12 cellular contexts compared by ENCODE assay signal in genomic region chr4:89939994-89940393, GRCh38. TPM values are rescaled to one million over a fixed set of nuclear protein-coding genes. Genes with fewer than 3 reads are reported as not detected.
DNase-seq lines count a peak whose midpoint lies in the region; ATAC-seq, FAIRE-seq and TF ChIP-seq lines count a peak whose summit lies in the region.
"Had no signal": no experiment of that assay in that cellular context is flagged by ENCODE, and none has a peak within 500 bp of the region (broad histone marks: within the 10 kb centered on the region; RNA-seq: fewer than 3 reads in every experiment).

No MANE protein-coding gene starts in this region.

- no peaks in the 10 kb centered on the region for H3K4me1 ChIP-seq in endothelial cell of umbilical vein (ENCODE audit: control insufficient read depth, extremely low read depth, insufficient read depth, low read length)
- H3K4me1 ChIP-seq in trophoblast cell (ENCODE audit: control insufficient read depth in 1 of 2, insufficient read depth in 2 of 2, low read length in 2 of 2): no peaks in the 10 kb centered on the region

- CTCF ChIA-PET in endothelial cell of umbilical vein (lab: Charles Lee): no interaction called here

- H2AFZ ChIP-seq in endothelial cell of umbilical vein (ENCODE audit: low read depth, low read length) (no peak overlapping the region), trophoblast cell (ENCODE audit: insufficient read depth, low read length, poor library complexity) (no peak overlapping the region)

- TF ChIP-seq POLR2A in endothelial cell of umbilical vein (IDR thresholded peaks at IDR 0.05; ENCODE audit: low read depth, low read length): no peak

- H2BK120ac ChIP-seq in trophoblast cell (ENCODE audit: insufficient read depth, low read length, poor library complexity): no peak overlapping the region

- H3K79me2 ChIP-seq in endothelial cell of umbilical vein (ENCODE audit: control insufficient read depth, insufficient read depth, low read length): peaks cover 26% of the 10 kb centered on the region
- no peaks in the 10 kb centered on the region for H3K79me2 ChIP-seq in trophoblast cell (ENCODE audit: control insufficient read depth, insufficient read depth, low read length, poor library complexity)

- no peak overlapping the region for H3K14ac ChIP-seq in trophoblast cell (ENCODE audit: low read length)

- H3K4ac ChIP-seq in trophoblast cell (ENCODE audit: low read depth, low read length): no peak overlapping the region

- no peak for FAIRE-seq in endothelial cell of umbilical vein (lab: Jason Lieb, UNC)
- FAIRE-seq: D721Med had no signal

- no peak overlapping the region for H2AK5ac ChIP-seq in trophoblast cell (ENCODE audit: low read length)

- H3K4me3 ChIP-seq in endothelial cell of umbilical vein (replicated peaks in 1 of 3; ENCODE audit: insufficient read depth in 1 of 3, low read depth in 1 of 3, low read length in 3 of 3) (no peak overlapping the region), trophoblast cell (ENCODE audit: low read depth, low read length) (no peak overlapping the region)

- H4K20me1 ChIP-seq in endothelial cell of umbilical vein (replicated peaks; ENCODE audit: control insufficient read depth, extremely low read depth, insufficient read depth, low read length): no peaks in the 10 kb centered on the region

- no peak for ATAC-seq in left lobe of liver
- ATAC-seq: natural killer cell had no signal

- H3K27ac ChIP-seq in endothelial cell of umbilical vein (ENCODE audit: insufficient read depth, low read depth, low read length) (no peak overlapping the region), trophoblast cell (ENCODE audit: low read depth, low read length) (no peak overlapping the region)

- intact Hi-C loops in endothelial cell of umbilical vein (cut with micrococcal nuclease) (no loop called here), posterior cingulate gyrus (cut with DNase I) (no loop called here)

- POLR2A ChIA-PET in endothelial cell of umbilical vein (lab: Charles Lee): no interaction called here

- H3K23ac ChIP-seq in trophoblast cell (ENCODE audit: low read length): no peak overlapping the region

- H4K91ac ChIP-seq in trophoblast cell (ENCODE audit: low read depth, low read length): no peak overlapping the region

- peak; percentile 83 for DNase-seq in NCI-H1092 (lab: John Stamatoyannopoulos, UW)
- DNase-seq in NCI-H510A treated with DMSO at 0.1 percent for 48 hours (lab: John Stamatoyannopoulos, UW): peak; percentile 60
- DNase-seq in endothelial cell of umbilical vein (ENCODE audit: low read depth, low spot score): peak; percentile 46
- peak in 7 of 10 donors; percentile 13 to 80 (median 31) for DNase-seq in posterior cingulate gyrus
- no peak for DNase-seq in A172 (ENCODE audit: low spot score)
- no peak for DNase-seq in trophoblast cell
- no peak for DNase-seq in CD1c-positive myeloid dendritic cell (ENCODE audit: extremely low spot score)
- DNase-seq in left lobe of liver (ENCODE audit: low spot score): no peak
- DNase-seq: activated CD8-positive, alpha-beta memory T cell treated with anti-CD3 and anti-CD28 coated beads for 24 hours; KBM-7; natural killer cell had no signal

- no peak overlapping the region for H2BK5ac ChIP-seq in trophoblast cell (ENCODE audit: low read depth, low read length, poor library complexity)

- H3K4me2 ChIP-seq in endothelial cell of umbilical vein (ENCODE audit: insufficient read depth, low read length) (no peak overlapping the region), trophoblast cell (ENCODE audit: low read length) (no peak overlapping the region)

- BruUV-seq in endothelial cell of umbilical vein (replicated peaks; lab: Mats Ljungman, UMichigan): no TSS peak

- H3K9me1 ChIP-seq in endothelial cell of umbilical vein (replicated peaks; ENCODE audit: control insufficient read depth, extremely low read depth, insufficient read depth, low read length): no peaks in the 10 kb centered on the region

- H2BK12ac ChIP-seq in trophoblast cell (ENCODE audit: low read length): no peak overlapping the region

- no peak for TF ChIP-seq CTCF in endothelial cell of umbilical vein (IDR thresholded peaks at IDR 0.05; ENCODE audit: extremely low read depth in 1 of 2, insufficient read depth in 1 of 2, low read depth in 1 of 2, low read length in 2 of 2)

- no peak overlapping the region for H4K12ac ChIP-seq in trophoblast cell (ENCODE audit: low read depth, low read length)

- H3K27me3 ChIP-seq in endothelial cell of umbilical vein (ENCODE audit: control insufficient read depth in 2 of 2, insufficient read depth in 2 of 2, low read length in 2 of 2): no peaks in the 10 kb centered on the region
- no peaks in the 10 kb centered on the region for H3K27me3 ChIP-seq in trophoblast cell (ENCODE audit: insufficient read depth, low read length)

- H3K9me3 ChIP-seq in endothelial cell of umbilical vein (replicated peaks; ENCODE audit: control insufficient read depth, insufficient read depth, low read length) (no peaks in the 10 kb centered on the region), trophoblast cell (ENCODE audit: insufficient read depth, low read depth, low read length) (no peaks in the 10 kb centered on the region)

- no peaks in the 10 kb centered on the region for H3K79me1 ChIP-seq in trophoblast cell (ENCODE audit: low read length)

- no peak overlapping the region for H3K18ac ChIP-seq in trophoblast cell (ENCODE audit: low read length)

- H3K9ac ChIP-seq in endothelial cell of umbilical vein (replicated peaks; ENCODE audit: extremely low read depth, insufficient read depth, low read length) (no peak overlapping the region), trophoblast cell (ENCODE audit: low read length) (no peak overlapping the region)

- no peak overlapping the region for H4K8ac ChIP-seq in trophoblast cell (ENCODE audit: low read depth, low read length)

- H3K36me3 ChIP-seq in endothelial cell of umbilical vein (ENCODE audit: control insufficient read depth in 2 of 2, extremely low read depth in 1 of 2, insufficient read depth in 2 of 2, low read length in 2 of 2): peaks cover 5 to 13% of the 10 kb centered on the region in 2 experiments
- H3K36me3 ChIP-seq in trophoblast cell (ENCODE audit: control insufficient read depth in 1 of 2, insufficient read depth in 2 of 2, low read length in 2 of 2): no peaks in the 10 kb centered on the region

- dilution Hi-C loops in endothelial cell of umbilical vein (cut with MboI; ENCODE audit: extremely low pct_ligation_motif_present, low sequenced_read_pairs): no loop called here

TF ChIP-seq in endothelial cell of umbilical vein, 7 proteins besides CTCF, POLR2A, EP300 and RAD21:
- no peak for TF ChIP-seq POLR2AphosphoS5 (IDR thresholded peaks at IDR 0.05; ENCODE audit: insufficient read depth, low read depth, low read length)
- TF ChIP-seq MYC (IDR thresholded peaks at IDR 0.05; ENCODE audit: low read depth, low read length): no peak
- no peak for TF ChIP-seq FOS (IDR thresholded peaks at IDR 0.05; ENCODE audit: borderline replicate concordance, insufficient read depth, low read length)
- TF ChIP-seq MAX (IDR thresholded peaks at IDR 0.05; ENCODE audit: insufficient read depth, insufficient read length): no peak
- TF ChIP-seq EZH2 (IDR thresholded peaks at IDR 0.05; ENCODE audit: borderline replicate concordance, low read depth, low read length, severe bottlenecking): no peak

RNA-seq across cellular contexts. Expression of gene MMRN1, which starts 45.3 kb away (rescaled TPM):
- total RNA-seq in endothelial cell of umbilical vein (318 and 414 TPM in 2 replicates), left lobe of liver (5.0 TPM)
- polyA plus RNA-seq in endothelial cell of umbilical vein: 93.9 and 143 TPM in 2 replicates
- 97.4 and 108 TPM in 2 replicates for polyA plus RNA-seq in endothelial cell of umbilical vein (2011; cell fraction: cytosol; rRNA removed)
- 132 and 142 TPM in 2 replicates for polyA plus RNA-seq in endothelial cell of umbilical vein (2011; cell fraction: nucleus; rRNA removed)
- polyA plus RNA-seq in endothelial cell of umbilical vein (2012): 565 and 818 TPM in 2 replicates
- 209 and 233 TPM in 2 replicates for polyA minus RNA-seq in endothelial cell of umbilical vein
- not detected for polyA minus RNA-seq in endothelial cell of umbilical vein (2011; cell fraction: cytosol; rRNA and poly(A)+ RNA removed)
- 172 and 210 TPM in 2 replicates for polyA minus RNA-seq in endothelial cell of umbilical vein (2011; cell fraction: nucleus; rRNA and poly(A)+ RNA removed)
- total RNA-seq in A172 (2014; rRNA removed; shearing (Covaris generic)): not detected in 2 replicates
- polyA plus RNA-seq in trophoblast cell (2013): 0.07 and 0.11 TPM in 2 replicates

Comparison
In these comparisons a context has a peak if more than half of its experiments do, and no peak if none do; other contexts are left out.
1. DNase-seq: peak in NCI-H1092 (single experiment), NCI-H510A treated with DMSO at 0.1 percent for 48 hours (single experiment), endothelial cell of umbilical vein (single experiment) and posterior cingulate gyrus (7 of 10); none in A172 (single experiment), trophoblast cell (0 of 2), CD1c-positive myeloid dendritic cell (single experiment) and left lobe of liver (single experiment).
2. RNA of gene MMRN1, which starts 45.3 kb away (total RNA-seq): 318 to 414 TPM in endothelial cell of umbilical vein; 5.0 TPM in left lobe of liver (single experiment) and not detected in A172; every median in the first group is over 10 times any median in the second.